ENCODE assay signal across 1 cellular context in the genomic region with DNA sequence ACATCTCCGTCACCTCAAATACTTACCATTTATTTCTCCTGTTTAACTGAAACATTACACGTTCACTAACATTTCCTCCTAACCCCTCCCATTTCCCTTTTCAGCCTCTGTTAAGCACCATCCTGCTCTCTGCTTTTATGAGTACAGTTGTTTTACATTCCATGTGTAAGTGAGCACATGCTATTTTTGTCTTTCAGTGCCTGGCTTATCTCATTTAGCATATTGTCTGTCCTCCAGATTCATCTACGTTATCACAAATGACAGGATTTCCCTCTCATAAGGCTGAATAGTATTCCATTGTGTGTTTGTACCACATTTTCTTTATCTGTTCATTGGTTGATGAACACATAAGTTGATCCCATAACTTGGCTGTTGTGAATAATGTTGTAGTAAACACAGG.
TF ChIP-seq lines count a peak whose summit lies in the region.

No MANE protein-coding gene starts in this region.

TF ChIP-seq in K562, 482 proteins besides CTCF, POLR2A, EP300 and RAD21 (continues in another document):
- TF ChIP-seq TRIM24 (IDR thresholded peaks at IDR 0.05) (peak; percentile 79 to 88; a peak in 3 of 4 replicates), ERF (CRISPR knock-in tag; IDR thresholded peaks at IDR 0.05) (no peak), DLX4 (CRISPR knock-in tag; IDR thresholded peaks at IDR 0.05) (no peak), NCOA4 (IDR thresholded peaks at IDR 0.05; ENCODE audit: partially characterized antibody) (peak; percentile 36), FOXP4 (CRISPR knock-in tag; IDR thresholded peaks at IDR 0.05; ENCODE audit: borderline replicate concordance) (no peak), POLR3G (IDR thresholded peaks at IDR 0.05; ENCODE audit: extremely low read depth, insufficient read length, insufficient replicate concordance) (no peak), SRSF7 (optimal IDR thresholded peaks at IDR 0.05; ENCODE audit: low read depth, low read length) (no peak), ZNF263 (CRISPR knock-in tag; IDR thresholded peaks at IDR 0.05; ENCODE audit: borderline replicate concordance) (no peak), ZNF398 (CRISPR knock-in tag; IDR thresholded peaks at IDR 0.05) (no peak), HMGN3 (IDR thresholded peaks at IDR 0.05; ENCODE audit: borderline replicate concordance, extremely low read depth, insufficient read length, low read depth, low read length) (no peak), JUN (IDR thresholded peaks at IDR 0.05; ENCODE audit: borderline replicate concordance, low read depth, low read length) (peak; percentile 73; the same call in 1 of the 2 replicates), JUN (CRISPR knock-in tag; IDR thresholded peaks at IDR 0.05; ENCODE audit: borderline replicate concordance) (peak; percentile 95; the same call in 1 of the 2 replicates), HCFC1 (IDR thresholded peaks at IDR 0.05; ENCODE audit: low read depth, low read length) (no peak), ZNF274 (IDR thresholded peaks at IDR 0.05; ENCODE audit: borderline replicate concordance, low read depth, low read length) (no peak), RBM15 (IDR thresholded peaks at IDR 0.05; ENCODE audit: insufficient read depth, low read length) (no peak), ZBTB33 (CRISPR knock-in tag; IDR thresholded peaks at IDR 0.05) (no peak), ZNF780A (CRISPR knock-in tag; IDR thresholded peaks at IDR 0.05) (no peak), GATA2 (CRISPR knock-in tag; IDR thresholded peaks at IDR 0.05) (peak; percentile 96), THRB (CRISPR knock-in tag; conservative IDR thresholded peaks at IDR 0.05) (no peak), HMBOX1 (IDR thresholded peaks at IDR 0.05) (peak; percentile 62), PHF21A (IDR thresholded peaks at IDR 0.05; ENCODE audit: borderline replicate concordance, low read depth) (no peak), WHSC1 (IDR thresholded peaks at IDR 0.05; ENCODE audit: low read length) (no peak), SRSF1 (IDR thresholded peaks at IDR 0.05; ENCODE audit: low read depth, low read length) (no peak), SPI1 (IDR thresholded peaks at IDR 0.05; ENCODE audit: borderline replicate concordance, low read depth, low read length) (peak; percentile 75; the same call in 1 of the 2 replicates), NR3C1 (CRISPR knock-in tag; IDR thresholded peaks at IDR 0.05) (no peak), SMARCA5 (IDR thresholded peaks at IDR 0.05) (no peak), ZNF695 (CRISPR knock-in tag; IDR thresholded peaks at IDR 0.05) (no peak), ILK (tag; IDR thresholded peaks at IDR 0.05; ENCODE audit: borderline replicate concordance, low read depth) (no peak), POLR2B (IDR thresholded peaks at IDR 0.05; ENCODE audit: low read depth, partially characterized antibody) (no peak), MEF2D (tag; conservative IDR thresholded peaks at IDR 0.05; ENCODE audit: low read depth) (peak; percentile 100), ZNF507 (tag; conservative IDR thresholded peaks at IDR 0.05) (no peak), POLR2G (IDR thresholded peaks at IDR 0.05; ENCODE audit: low read depth, low read length) (no peak), ZNF23 (CRISPR knock-in tag; IDR thresholded peaks at IDR 0.05) (no peak), KLF13 (tag; IDR thresholded peaks at IDR 0.05; ENCODE audit: borderline replicate concordance, low read depth) (no peak), FOXJ2 (tag; IDR thresholded peaks at IDR 0.05) (no peak), POLR2H (tag; IDR thresholded peaks at IDR 0.05; ENCODE audit: low read depth) (peak; percentile 66), DMBX1 (CRISPR knock-in tag; IDR thresholded peaks at IDR 0.05; ENCODE audit: borderline replicate concordance) (no peak), NFE2L1 (tag; IDR thresholded peaks at IDR 0.05; ENCODE audit: borderline replicate concordance, low read depth) (no peak), HDGF (IDR thresholded peaks at IDR 0.05) (no peak), TAF1 (IDR thresholded peaks at IDR 0.05; ENCODE audit: control insufficient read depth, extremely low read depth, insufficient read depth, low read length, severe bottlenecking) (no peak), TSC22D4 (tag; IDR thresholded peaks at IDR 0.05) (no peak), CBX1 (IDR thresholded peaks at IDR 0.05; ENCODE audit: low read depth) (no peak), SMAD1 (IDR thresholded peaks at IDR 0.05; ENCODE audit: low read depth, low read length, partially characterized antibody) (no peak), EGR1 (conservative IDR thresholded peaks at IDR 0.05) (no peak), XRCC5 (IDR thresholded peaks at IDR 0.05; ENCODE audit: low read depth, low read length) (no peak), SMARCB1 (IDR thresholded peaks at IDR 0.05; ENCODE audit: insufficient read length, low read depth) (no peak), NFIC (IDR thresholded peaks at IDR 0.05) (peak; percentile 88), LCOR (CRISPR knock-in tag; IDR thresholded peaks at IDR 0.05) (0 out of 2 replicates have a peak, but pooled peaks have one; percentile 47)
- TF ChIP-seq, protein P1, sequence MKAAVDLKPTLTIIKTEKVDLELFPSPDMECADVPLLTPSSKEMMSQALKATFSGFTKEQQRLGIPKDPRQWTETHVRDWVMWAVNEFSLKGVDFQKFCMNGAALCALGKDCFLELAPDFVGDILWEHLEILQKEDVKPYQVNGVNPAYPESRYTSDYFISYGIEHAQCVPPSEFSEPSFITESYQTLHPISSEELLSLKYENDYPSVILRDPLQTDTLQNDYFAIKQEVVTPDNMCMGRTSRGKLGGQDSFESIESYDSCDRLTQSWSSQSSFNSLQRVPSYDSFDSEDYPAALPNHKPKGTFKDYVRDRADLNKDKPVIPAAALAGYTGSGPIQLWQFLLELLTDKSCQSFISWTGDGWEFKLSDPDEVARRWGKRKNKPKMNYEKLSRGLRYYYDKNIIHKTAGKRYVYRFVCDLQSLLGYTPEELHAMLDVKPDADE (conservative IDR thresholded peaks at IDR 0.05; ENCODE audit: control insufficient read depth, low read depth, low read length), result no peak
- TF ChIP-seq, protein P2, sequence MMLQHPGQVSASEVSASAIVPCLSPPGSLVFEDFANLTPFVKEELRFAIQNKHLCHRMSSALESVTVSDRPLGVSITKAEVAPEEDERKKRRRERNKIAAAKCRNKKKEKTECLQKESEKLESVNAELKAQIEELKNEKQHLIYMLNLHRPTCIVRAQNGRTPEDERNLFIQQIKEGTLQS (IDR thresholded peaks at IDR 0.05), result peak; percentile 77
- TF ChIP-seq, protein P2 (CRISPR knock-in tag; conservative IDR thresholded peaks at IDR 0.05), result no peak
- TF ChIP-seq, protein P3, sequence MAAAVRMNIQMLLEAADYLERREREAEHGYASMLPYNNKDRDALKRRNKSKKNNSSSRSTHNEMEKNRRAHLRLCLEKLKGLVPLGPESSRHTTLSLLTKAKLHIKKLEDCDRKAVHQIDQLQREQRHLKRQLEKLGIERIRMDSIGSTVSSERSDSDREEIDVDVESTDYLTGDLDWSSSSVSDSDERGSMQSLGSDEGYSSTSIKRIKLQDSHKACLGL (CRISPR knock-in tag; IDR thresholded peaks at IDR 0.05; ENCODE audit: borderline replicate concordance, poor library complexity, severe bottlenecking), result no peak
- TF ChIP-seq, protein P4, sequence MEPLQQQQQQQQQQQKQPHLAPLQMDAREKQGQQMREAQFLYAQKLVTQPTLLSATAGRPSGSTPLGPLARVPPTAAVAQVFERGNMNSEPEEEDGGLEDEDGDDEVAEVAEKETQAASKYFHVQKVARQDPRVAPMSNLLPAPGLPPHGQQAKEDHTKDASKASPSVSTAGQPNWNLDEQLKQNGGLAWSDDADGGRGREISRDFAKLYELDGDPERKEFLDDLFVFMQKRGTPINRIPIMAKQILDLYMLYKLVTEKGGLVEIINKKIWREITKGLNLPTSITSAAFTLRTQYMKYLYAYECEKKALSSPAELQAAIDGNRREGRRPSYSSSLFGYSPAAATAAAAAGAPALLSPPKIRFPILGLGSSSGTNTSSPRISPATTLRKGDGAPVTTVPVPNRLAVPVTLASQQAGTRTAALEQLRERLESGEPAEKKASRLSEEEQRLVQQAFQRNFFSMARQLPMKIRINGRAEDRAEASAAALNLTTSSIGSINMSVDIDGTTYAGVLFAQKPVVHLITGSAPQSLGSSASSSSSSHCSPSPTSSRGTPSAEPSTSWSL (CRISPR knock-in tag; IDR thresholded peaks at IDR 0.05; ENCODE audit: borderline replicate concordance), result no peak
- TF ChIP-seq, protein P5, sequence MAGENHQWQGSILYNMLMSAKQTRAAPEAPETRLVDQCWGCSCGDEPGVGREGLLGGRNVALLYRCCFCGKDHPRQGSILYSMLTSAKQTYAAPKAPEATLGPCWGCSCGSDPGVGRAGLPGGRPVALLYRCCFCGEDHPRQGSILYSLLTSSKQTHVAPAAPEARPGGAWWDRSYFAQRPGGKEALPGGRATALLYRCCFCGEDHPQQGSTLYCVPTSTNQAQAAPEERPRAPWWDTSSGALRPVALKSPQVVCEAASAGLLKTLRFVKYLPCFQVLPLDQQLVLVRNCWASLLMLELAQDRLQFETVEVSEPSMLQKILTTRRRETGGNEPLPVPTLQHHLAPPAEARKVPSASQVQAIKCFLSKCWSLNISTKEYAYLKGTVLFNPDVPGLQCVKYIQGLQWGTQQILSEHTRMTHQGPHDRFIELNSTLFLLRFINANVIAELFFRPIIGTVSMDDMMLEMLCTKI (IDR thresholded peaks at IDR 0.05; ENCODE audit: partially characterized antibody), result no peak
